ENCODE assay signal across 8 cellular contexts in the genomic region with DNA sequence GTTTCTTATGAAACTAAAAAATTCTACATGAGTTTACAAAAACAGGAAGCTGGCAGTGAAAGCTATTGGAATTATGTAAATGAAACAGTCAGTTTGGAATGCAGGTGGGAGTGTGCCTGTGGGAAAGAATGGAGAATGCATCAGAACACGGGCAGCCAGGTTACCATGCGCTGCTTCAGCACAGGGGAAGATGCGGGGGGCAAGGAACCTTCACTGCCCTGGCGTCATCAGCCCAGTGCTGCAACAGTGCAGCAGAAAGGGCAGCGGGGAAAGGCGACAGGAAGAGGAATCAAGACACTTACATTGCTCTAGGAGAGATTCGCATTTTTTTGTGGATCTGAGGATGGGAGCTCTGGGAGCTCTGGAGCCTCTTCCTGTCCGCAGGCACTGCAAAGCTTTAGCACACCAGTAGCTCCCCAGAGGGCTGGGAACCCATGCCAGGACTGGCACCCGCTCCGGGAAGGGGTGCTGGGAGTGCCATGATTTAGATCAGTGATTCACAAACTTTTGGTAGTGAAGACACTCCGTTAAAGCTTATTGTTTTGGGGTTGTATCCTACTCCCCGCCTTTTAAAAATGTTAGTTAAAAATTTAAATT.
A peak's percentile ranks its signal among the peaks of the same experiment; 100 is the strongest.
DNase-seq lines count a peak whose midpoint lies in the region; ATAC-seq, FAIRE-seq and TF ChIP-seq lines count a peak whose summit lies in the region.

No MANE protein-coding gene starts in this region.

- WGBS in H1 (ENCODE audit: extremely low coverage in 1 of 2, insufficient coverage in 1 of 2, insufficient read length in 1 of 2, insufficient replicate concordance in 2 of 2, low coverage in 1 of 2, low lambda C conversion rate in 2 of 2, missing lambda C conversion rate in 1 of 2), 2 experiments, result 17% methylated on average over 12 of the region's 12 CpGs; no CpG with 5 or more reads in 1 of the 2 experiments

- H3K36me3 ChIP-seq in H1 (ENCODE audit: control insufficient read depth in 2 of 4, insufficient read depth in 4 of 4, low read length in 3 of 4), result 0 out of 8 replicates have a peak, but pooled peaks cover 0 to 5% (median 0%) of the 10 kb centered on the region in 4 experiments

- no peak; a peak in 1 of 3 replicates for TF ChIP-seq EP300 in H1 (IDR thresholded peaks at IDR 0.05; ENCODE audit: borderline replicate concordance in 1 of 2, low read depth in 2 of 2, low read length in 2 of 2)

- TF ChIP-seq CTCF in H1 (IDR thresholded peaks at IDR 0.05; ENCODE audit: control extremely low read depth in 1 of 3, insufficient read depth in 1 of 3, low read depth in 1 of 3, low read length in 3 of 3), result peak in 1 of 3 experiments; percentile 6; a peak in 1 of 4 replicates
- TF ChIP-seq CTCF in omental fat pad (IDR thresholded peaks at IDR 0.05), result no peak

- POLR2A ChIA-PET in H1 (lab: Charles Lee; ENCODE audit: partially characterized antibody), result interaction anchor here (0.6 to 2.7 kb wide), 15 partner anchors 8 to 739 kb away, joined by 3 to 23 read pairs (median 4); partner anchors contain the start of gene WDR26

- peak overlapping the region; percentile 66 for H4K8ac ChIP-seq in H1 (ENCODE audit: extremely low read depth, insufficient read depth, low read length)

- FAIRE-seq in RCC 7860 (lab: Jason Lieb, UNC), result no peak
- no peak for FAIRE-seq in H1 (lab: Jason Lieb, UNC)

- peaks cover 47% of the 10 kb centered on the region for H3K4me1 Mint-ChIP-seq in activated naive CD4-positive, alpha-beta T cell treated with anti-CD3 and anti-CD28 coated beads for 36 hours (ENCODE audit: low read depth)

- no peak for TF ChIP-seq RAD21 in H1 (IDR thresholded peaks at IDR 0.05 in 1 of 2, conservative IDR thresholded peaks at IDR 0.05 in 1 of 2; ENCODE audit: low read depth in 2 of 2, low read length in 2 of 2)

- peaks cover 2% of the 10 kb centered on the region for H3K36me3 Mint-ChIP-seq in activated naive CD4-positive, alpha-beta T cell treated with anti-CD3 and anti-CD28 coated beads for 36 hours (ENCODE audit: low read depth)

- H3K4me1 ChIP-seq in H1 (replicated peaks in 1 of 4; ENCODE audit: control insufficient read depth in 3 of 4, insufficient read depth in 4 of 4, low read length in 3 of 4), result peaks cover 18 to 36% (median 26%) of the 10 kb centered on the region in 4 experiments

- H2BK15ac ChIP-seq in H1 (ENCODE audit: low read length), result no peak overlapping the region

- no peak overlapping the region for H3K14ac ChIP-seq in H1 (ENCODE audit: insufficient read length)

- peak; percentile 84 for ATAC-seq in omental fat pad (ENCODE audit: low FRiP score)
- no peak for ATAC-seq in left lobe of liver

- peaks cover 5% of the 10 kb centered on the region for H3K9me3 Mint-ChIP-seq in activated naive CD4-positive, alpha-beta T cell treated with anti-CD3 and anti-CD28 coated beads for 36 hours

- H3K4me3 Mint-ChIP-seq in activated naive CD4-positive, alpha-beta T cell treated with anti-CD3 and anti-CD28 coated beads for 36 hours, result peak overlapping the region; percentile 54

- H3K18ac ChIP-seq in H1 (ENCODE audit: extremely low read depth, low read length), result peak overlapping the region; percentile 93

- peak overlapping the region in 2 of 4 experiments; percentile 0 to 2; a peak in 2 of 8 replicates for H3K4me3 ChIP-seq in H1 (ENCODE audit: extremely low read depth in 1 of 4, insufficient read depth in 2 of 4, low read depth in 3 of 4, low read length in 4 of 4)

- H2BK12ac ChIP-seq in H1 (ENCODE audit: low read depth, low read length), result peak overlapping the region; percentile 83

- H3K27me3 Mint-ChIP-seq in activated naive CD4-positive, alpha-beta T cell treated with anti-CD3 and anti-CD28 coated beads for 36 hours (ENCODE audit: low read depth), result peaks cover 7% of the 10 kb centered on the region

- peak overlapping the region; percentile 36 for H3K4ac ChIP-seq in H1 (replicated peaks; ENCODE audit: insufficient read length, low read depth, low read length)

- H3K4me2 ChIP-seq in H1 (ENCODE audit: insufficient read depth in 1 of 2, low read depth in 2 of 2, low read length in 2 of 2), result peak overlapping the region; percentile 28 to 35

- H4K20me1 ChIP-seq in H1 (replicated peaks in 1 of 2; ENCODE audit: control insufficient read depth in 1 of 2, insufficient read depth in 2 of 2, low read length in 2 of 2), result no peaks in the 10 kb centered on the region

- H3K56ac ChIP-seq in H1 (replicated peaks; ENCODE audit: insufficient read length, low read depth, low read length), result peak overlapping the region; percentile 71

- peak overlapping the region; percentile 45; the same call in 1 of the 2 replicates for H2AK5ac ChIP-seq in H1 (ENCODE audit: low read depth, low read length)

- H2BK20ac ChIP-seq in H1 (ENCODE audit: low read length), result peak overlapping the region; percentile 83; the same call in 1 of the 2 replicates

- DNase-seq in activated naive CD4-positive, alpha-beta T cell treated with anti-CD3 and anti-CD28 coated beads for 36 hours, result no peak
- DNase-seq in activated naive CD4-positive, alpha-beta T cell treated with anti-CD3 and anti-CD28 coated beads, Interleukin-2, amount 50 U/mL, for 16 hours, result no peak
- DNase-seq in RCC 7860 (ENCODE audit: low spot score), result peak; percentile 96
- peak; percentile 75 for DNase-seq in H1 (ENCODE audit: low read depth in 1 of 2, low spot score in 2 of 2)
- no peak for DNase-seq in omental fat pad (ENCODE audit: low spot score)
- no peak for DNase-seq in activated CD4-positive, CD25-positive, alpha-beta regulatory T cell treated with anti-CD3 and anti-CD28 coated beads, Interleukin-2, amount 50 U/mL, for 72 hours
- DNase-seq in C1 segment of cervical spinal cord (lab: John Stamatoyannopoulos, UW), result no peak
- no peak for DNase-seq in left lobe of liver (ENCODE audit: low spot score)

- no peaks in the 10 kb centered on the region for H3K23me2 ChIP-seq in H1 (ENCODE audit: low read depth, low read length)

- H3K27ac Mint-ChIP-seq in activated naive CD4-positive, alpha-beta T cell treated with anti-CD3 and anti-CD28 coated beads for 36 hours, result peak overlapping the region; percentile 92

- TF ChIP-seq POLR2A in H1 (IDR thresholded peaks at IDR 0.05; ENCODE audit: control extremely low read depth in 1 of 2, low read depth in 2 of 2, low read length in 2 of 2), result peak in 1 of 2 experiments; percentile 77; a peak in 2 of 3 replicates

- intact Hi-C loops in activated naive CD4-positive, alpha-beta T cell treated with anti-CD3 and anti-CD28 coated beads for 36 hours (cut with micrococcal nuclease), result loop anchor here (1.0 to 10.0 kb wide), 13 partner anchors 9 to 1506 kb away; partner anchors contain the start of genes TP53BP2 and WDR26

- H3K9ac ChIP-seq in H1 (replicated peaks in 1 of 4; ENCODE audit: extremely low read depth in 1 of 4, low read depth in 3 of 4, low read length in 3 of 4), result peak overlapping the region in 2 of 4 experiments; percentile 1 to 16; a peak in 4 of 7 replicates

- peak overlapping the region; percentile 94 for H2BK5ac ChIP-seq in H1 (ENCODE audit: low read depth, low read length)

- peak overlapping the region; percentile 92 for H3K27ac ChIP-seq in H1 (ENCODE audit: low read depth, low read length)

- H4K91ac ChIP-seq in H1 (replicated peaks; ENCODE audit: insufficient read length, low read length), result peak overlapping the region; percentile 86

- H4K5ac ChIP-seq in H1 (ENCODE audit: insufficient read length, low read depth, low read length), result peak overlapping the region; percentile 7

- no peak overlapping the region for H3K23ac ChIP-seq in H1 (ENCODE audit: insufficient read length)

- no peaks in the 10 kb centered on the region for H3K79me1 ChIP-seq in H1 (ENCODE audit: low read depth, low read length)

- H2BK120ac ChIP-seq in H1 (replicated peaks; ENCODE audit: low read depth, low read length), result peak overlapping the region; percentile 93

- H2AFZ ChIP-seq in H1 (ENCODE audit: low read length), result no peak overlapping the region

- CTCF ChIA-PET in activated naive CD4-positive, alpha-beta T cell treated with anti-CD3 and anti-CD28 coated beads for 36 hours (lab: Charles Lee), result interaction anchor here (0.7 to 6.1 kb wide), 6 partner anchors 15 to 212 kb away, joined by 3 to 38 read pairs (median 6); no protein-coding TSS in a partner anchor
- CTCF ChIA-PET in H1 (lab: Charles Lee; ENCODE audit: partially characterized antibody), result interaction anchor here (0.8 to 2.8 kb wide), 7 partner anchors 12 to 424 kb away, joined by 3 to 17 read pairs (median 3); no protein-coding TSS in a partner anchor

- peaks cover 5 to 10% of the 10 kb centered on the region in 2 experiments; a peak in 3 of 4 replicates for H3K9me3 ChIP-seq in H1 (ENCODE audit: insufficient read depth in 2 of 2, low read depth in 1 of 2, low read length in 1 of 2)

- H3K27me3 ChIP-seq in H1 (replicated peaks in 1 of 4; ENCODE audit: control insufficient read depth in 3 of 4, extremely low read depth in 1 of 4, insufficient read depth in 3 of 4, low read length in 3 of 4), result no peaks in the 10 kb centered on the region

- H3K79me2 ChIP-seq in H1 (ENCODE audit: control insufficient read depth in 1 of 2, insufficient read depth in 2 of 2, low read length in 2 of 2), result no peaks in the 10 kb centered on the region

TF ChIP-seq in H1, 55 proteins besides CTCF, POLR2A, EP300 and RAD21 (continues in another document):
- TF ChIP-seq TAF1 (IDR thresholded peaks at IDR 0.05; ENCODE audit: low read depth, low read length) (peak; percentile 62; the same call in 1 of the 2 replicates), TBP (IDR thresholded peaks at IDR 0.05; ENCODE audit: low read depth, low read length) (peak; percentile 50; the same call in 1 of the 2 replicates), YY1 (IDR thresholded peaks at IDR 0.05; ENCODE audit: low read depth, low read length) (0 out of 2 replicates have a peak, but pooled peaks have one; percentile 19), SIX5 (IDR thresholded peaks at IDR 0.05; ENCODE audit: low read depth, low read length) (no peak), TEAD4 (IDR thresholded peaks at IDR 0.05; ENCODE audit: low read depth, low read length) (peak; percentile 81), ASH2L (IDR thresholded peaks at IDR 0.05; ENCODE audit: low read length) (peak; percentile 56)
- TF ChIP-seq, protein P1, sequence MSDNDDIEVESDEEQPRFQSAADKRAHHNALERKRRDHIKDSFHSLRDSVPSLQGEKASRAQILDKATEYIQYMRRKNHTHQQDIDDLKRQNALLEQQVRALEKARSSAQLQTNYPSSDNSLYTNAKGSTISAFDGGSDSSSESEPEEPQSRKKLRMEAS (IDR thresholded peaks at IDR 0.05), result peak; percentile 79
- TF ChIP-seq, protein P2, sequence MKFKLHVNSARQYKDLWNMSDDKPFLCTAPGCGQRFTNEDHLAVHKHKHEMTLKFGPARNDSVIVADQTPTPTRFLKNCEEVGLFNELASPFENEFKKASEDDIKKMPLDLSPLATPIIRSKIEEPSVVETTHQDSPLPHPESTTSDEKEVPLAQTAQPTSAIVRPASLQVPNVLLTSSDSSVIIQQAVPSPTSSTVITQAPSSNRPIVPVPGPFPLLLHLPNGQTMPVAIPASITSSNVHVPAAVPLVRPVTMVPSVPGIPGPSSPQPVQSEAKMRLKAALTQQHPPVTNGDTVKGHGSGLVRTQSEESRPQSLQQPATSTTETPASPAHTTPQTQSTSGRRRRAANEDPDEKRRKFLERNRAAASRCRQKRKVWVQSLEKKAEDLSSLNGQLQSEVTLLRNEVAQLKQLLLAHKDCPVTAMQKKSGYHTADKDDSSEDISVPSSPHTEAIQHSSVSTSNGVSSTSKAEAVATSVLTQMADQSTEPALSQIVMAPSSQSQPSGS (IDR thresholded peaks at IDR 0.05; ENCODE audit: low read length), result no peak

Comparison
In these comparisons a context has a peak if more than half of its experiments do, and no peak if none do; other contexts are left out.
1. DNase-seq: peak in RCC 7860 (single experiment) and H1 (2 of 2); none in activated naive CD4-positive, alpha-beta T cell treated with anti-CD3 and anti-CD28 coated beads for 36 hours (single experiment), activated naive CD4-positive, alpha-beta T cell treated with anti-CD3 and anti-CD28 coated beads, Interleukin-2, amount 50 U/mL, for 16 hours (single experiment), omental fat pad (single experiment), activated CD4-positive, CD25-positive, alpha-beta regulatory T cell treated with anti-CD3 and anti-CD28 coated beads, Interleukin-2, amount 50 U/mL, for 72 hours (single experiment), C1 segment of cervical spinal cord (0 of 14) and left lobe of liver (single experiment).